27 cellular contexts compared by ENCODE assay signal in the genomic region with DNA sequence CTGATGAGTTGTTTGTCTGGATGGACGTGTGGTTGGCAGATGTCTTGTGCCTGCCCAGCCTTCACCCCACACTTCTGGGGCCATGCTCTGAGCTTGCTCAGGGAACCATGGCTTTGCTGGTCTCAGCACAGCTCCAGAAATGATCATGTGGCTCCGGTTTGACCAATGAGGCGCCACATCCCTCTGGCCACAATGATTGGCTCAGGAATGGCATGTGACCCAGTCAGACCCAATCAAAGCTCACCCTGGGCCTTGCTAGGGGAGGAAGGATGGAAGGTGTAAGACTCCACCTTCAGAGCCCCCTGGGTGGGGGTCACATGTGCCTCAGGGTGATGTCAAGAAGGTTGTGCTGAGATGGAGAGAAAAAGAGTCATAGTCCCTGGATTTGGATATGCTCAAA.
A peak's percentile ranks its signal among the peaks of the same experiment; 100 is the strongest.
DNase-seq lines count a peak whose midpoint lies in the region; FAIRE-seq and TF ChIP-seq lines count a peak whose summit lies in the region.
"Had no signal": no experiment of that assay in that cellular context is flagged by ENCODE, and none has a peak within 500 bp of the region (broad histone marks: within the 10 kb centered on the region; RNA-seq: fewer than 3 reads in every experiment).

No MANE protein-coding gene starts in this region.

- H2AFZ ChIP-seq in ACC112 (ENCODE audit: low read length, unreplicated experiment) (no peak overlapping the region), neuronal stem cell (ENCODE audit: low read length) (no peak overlapping the region)

- H3K4me1 ChIP-seq in ACC112 (ENCODE audit: control insufficient read depth, insufficient read depth, low read length, unreplicated experiment) (peaks cover 17% of the 10 kb centered on the region), small intestine (ENCODE audit: control insufficient read depth in 2 of 2, insufficient read depth in 1 of 2, low read depth in 1 of 2, low read length in 1 of 2) (no peaks in the 10 kb centered on the region), neuronal stem cell (ENCODE audit: control insufficient read depth in 2 of 2, insufficient read depth in 1 of 2, low read depth in 1 of 2, low read length in 2 of 2) (no peaks in the 10 kb centered on the region)

- H4K91ac ChIP-seq in neuronal stem cell (ENCODE audit: low read depth, low read length, poor library complexity) = no peak overlapping the region

- no peak overlapping the region for H3K9ac ChIP-seq in neuronal stem cell (ENCODE audit: low read depth, low read length, poor library complexity)
- H3K9ac ChIP-seq: BLaER1 treated with 17β-estradiol and CSF1 and Interleukin-3, amounts not matched to agents 10 nM and 100 nM; KMS-11 had no signal

- H3K4me2 ChIP-seq in neuronal stem cell (ENCODE audit: insufficient read depth, low read length, poor library complexity, severe bottlenecking) = no peak overlapping the region
- H3K4me2 ChIP-seq: BLaER1 treated with 17β-estradiol and CSF1 and Interleukin-3, amounts not matched to agents 10 nM and 100 nM; KMS-11 had no signal

- peak; percentile 63 for DNase-seq in NAMALWA (ENCODE audit: low spot score)
- peak; percentile 26 for DNase-seq in SK-MEL-5 (ENCODE audit: low read depth, low spot score)
- DNase-seq in choroid plexus epithelial cell (ENCODE audit: low read depth) = peak; percentile 13
- no peak for DNase-seq in small intestine
- no peak for DNase-seq in NOMO-1 treated with dmso at 0.1 percent for 144 hours (lab: John Stamatoyannopoulos, UW; ENCODE audit: unreplicated experiment)
- DNase-seq in AG20443 (ENCODE audit: low spot score) = no peak
- DNase-seq in neuronal stem cell (ENCODE audit: low spot score) = no peak
- DNase-seq: AML-193; CD4-positive, alpha-beta T cell; DMS79 treated with DMSO at 0.1 percent for 48 hours; GF-D8; H9; HFFc6; NCI-H1092; NCI-H1417 treated with DMSO at 0.1 percent for 48 hours; NCI-H1694 treated with DMSO at 0.1 percent for 48 hours; NCI-H2081; NCI-H2227 treated with DMSO at 0.1 percent for 48 hours; NCI-H510A; NCI-H69; RPMI8226; SHP77 treated with DMSO at 0.1 percent for 48 hours had no signal

- H3K27ac ChIP-seq in ACC112 (ENCODE audit: low read depth, low read length) (peak overlapping the region; percentile 38; the same call in 1 of the 2 replicates), small intestine (ENCODE audit: low read depth in 1 of 2, low read length in 1 of 2) (no peak overlapping the region), neuronal stem cell (replicated peaks; ENCODE audit: low read length) (no peak overlapping the region)
- H3K27ac ChIP-seq: BLaER1 treated with 17β-estradiol and CSF1 and Interleukin-3, amounts not matched to agents 10 nM and 100 nM; KMS-11; SK-N-MC had no signal

- no peak for FAIRE-seq in small intestine (lab: Jason Lieb, UNC)
- FAIRE-seq: GM12892 had no signal

- in situ Hi-C loops in SK-MEL-5 (cut with HindIII; ENCODE audit: low pct_unique_long_range_greater_than_20kb, low sequenced_read_pairs) = no loop called here

- H3K4ac ChIP-seq in neuronal stem cell (ENCODE audit: low read length) = no peak overlapping the region

- H3K36me3 ChIP-seq in ACC112 (ENCODE audit: insufficient read depth, low read length) (no peaks in the 10 kb centered on the region), small intestine (ENCODE audit: control insufficient read depth in 2 of 2, insufficient read depth in 2 of 2, low read length in 2 of 2) (no peaks in the 10 kb centered on the region), neuronal stem cell (replicated peaks in 1 of 2; ENCODE audit: control insufficient read depth in 2 of 2, insufficient read depth in 2 of 2, low read length in 2 of 2) (no peaks in the 10 kb centered on the region)
- H3K36me3 ChIP-seq: BLaER1 treated with 17β-estradiol and CSF1 and Interleukin-3, amounts not matched to agents 10 nM and 100 nM had no signal

- no peak overlapping the region for H2BK120ac ChIP-seq in neuronal stem cell (ENCODE audit: low read depth, low read length)

- no peaks in the 10 kb centered on the region for H3K79me2 ChIP-seq in ACC112 (ENCODE audit: control insufficient read depth, insufficient read depth, low read length, unreplicated experiment)

- no peak overlapping the region for H3K23ac ChIP-seq in neuronal stem cell (ENCODE audit: low read depth, low read length, poor library complexity)

- H3K4me3 ChIP-seq in ACC112 (ENCODE audit: low read depth, low read length) = no peak overlapping the region
- no peak overlapping the region for H3K4me3 ChIP-seq in choroid plexus epithelial cell (ENCODE audit: low read depth, low read length)
- H3K4me3 ChIP-seq in small intestine (ENCODE audit: low read depth in 1 of 2, low read length in 2 of 2) = no peak overlapping the region
- no peak overlapping the region for H3K4me3 ChIP-seq in neuronal stem cell (ENCODE audit: low read length in 2 of 2)
- H3K4me3 ChIP-seq: BLaER1 treated with 17β-estradiol and CSF1 and Interleukin-3, amounts not matched to agents 10 nM and 100 nM; SK-N-MC had no signal

- H2BK12ac ChIP-seq in neuronal stem cell (ENCODE audit: low read length) = no peak overlapping the region

- WGBS in small intestine, 3 donors = 74 to 89% (median 81%) methylated on average over 3 of the region's 3 CpGs
- WGBS in neuronal stem cell (ENCODE audit: extremely low coverage in 2 of 2, insufficient read length in 2 of 2, insufficient replicate concordance in 1 of 2), 2 donors = no CpG with 5 or more reads among the region's 3 CpGs

- TF ChIP-seq CTCF in choroid plexus epithelial cell (conservative IDR thresholded peaks at IDR 0.05; ENCODE audit: low read depth, low read length) = no peak

- no peak overlapping the region for H3K14ac ChIP-seq in neuronal stem cell (ENCODE audit: low read length)

- no peak overlapping the region for H2AK5ac ChIP-seq in neuronal stem cell (ENCODE audit: low read depth, low read length)

- no peak overlapping the region for H3K18ac ChIP-seq in neuronal stem cell (ENCODE audit: low read length)

- no peaks in the 10 kb centered on the region for H3K27me3 ChIP-seq in ACC112 (ENCODE audit: insufficient read depth, low read length)
- no peaks in the 10 kb centered on the region for H3K27me3 ChIP-seq in small intestine (ENCODE audit: control insufficient read depth in 2 of 2, insufficient read depth in 2 of 2, low read length in 2 of 2)
- H3K27me3 ChIP-seq in neuronal stem cell (ENCODE audit: control insufficient read depth in 3 of 3, insufficient read depth in 3 of 3, low read depth in 1 of 3, low read length in 3 of 3) = no peaks in the 10 kb centered on the region
- H3K27me3 ChIP-seq: BLaER1 treated with 17β-estradiol and CSF1 and Interleukin-3, amounts not matched to agents 10 nM and 100 nM had no signal

- no peak overlapping the region for H4K8ac ChIP-seq in neuronal stem cell (ENCODE audit: low read depth, low read length)

- H2BK15ac ChIP-seq in neuronal stem cell (ENCODE audit: low read length) = no peak overlapping the region

- no peak overlapping the region for H2BK5ac ChIP-seq in neuronal stem cell (ENCODE audit: low read length)

- no peaks in the 10 kb centered on the region for H3K9me3 ChIP-seq in small intestine (ENCODE audit: control insufficient read depth, low read depth)
- peaks cover 0 to 3% of the 10 kb centered on the region in 2 donors for H3K9me3 ChIP-seq in neuronal stem cell (replicated peaks in 1 of 2; ENCODE audit: control insufficient read depth in 2 of 2, insufficient read depth in 1 of 2, low read depth in 1 of 2, low read length in 2 of 2)

- H3K79me1 ChIP-seq in neuronal stem cell (ENCODE audit: low read depth, low read length) = no peaks in the 10 kb centered on the region

Comparison
In these comparisons a context has a peak if more than half of its experiments do, and no peak if none do; other contexts are left out.
1. DNase-seq: peak in NAMALWA (single experiment), SK-MEL-5 (single experiment) and choroid plexus epithelial cell (single experiment); none in small intestine (single experiment), NOMO-1 treated with dmso at 0.1 percent for 144 hours (single experiment), AG20443 (single experiment) and neuronal stem cell (single experiment).